8 cellular contexts compared by ENCODE assay signal in the genomic region with DNA sequence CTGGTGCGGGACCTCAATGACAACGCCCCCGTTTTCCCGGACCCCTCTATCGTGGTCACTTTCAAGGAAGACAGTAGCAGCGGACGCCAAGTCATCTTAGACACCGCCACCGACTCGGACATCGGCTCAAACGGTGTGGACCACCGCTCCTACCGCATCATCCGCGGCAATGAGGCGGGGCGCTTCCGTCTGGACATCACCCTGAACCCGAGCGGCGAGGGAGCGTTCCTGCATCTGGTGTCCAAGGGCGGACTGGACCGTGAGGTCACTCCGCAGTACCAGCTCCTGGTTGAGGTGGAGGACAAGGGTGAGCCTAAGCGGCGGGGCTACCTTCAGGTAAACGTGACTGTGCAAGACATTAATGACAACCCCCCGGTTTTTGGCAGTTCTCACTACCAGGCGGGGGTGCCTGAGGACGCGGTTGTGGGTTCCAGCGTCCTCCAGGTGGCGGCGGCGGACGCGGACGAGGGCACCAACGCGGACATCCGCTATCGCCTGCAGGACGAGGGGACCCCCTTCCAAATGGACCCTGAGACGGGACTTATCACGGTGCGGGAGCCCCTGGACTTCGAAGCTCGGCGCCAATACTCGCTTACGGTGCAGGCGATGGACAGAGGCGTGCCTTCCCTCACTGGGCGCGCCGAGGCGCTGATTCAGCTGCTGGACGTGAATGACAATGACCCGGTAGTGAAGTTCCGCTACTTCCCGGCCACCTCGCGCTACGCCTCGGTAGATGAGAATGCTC. TPM values are rescaled to one million over a fixed set of nuclear protein-coding genes. Genes with fewer than 3 reads are reported as not detected.
DNase-seq lines count a peak whose midpoint lies in the region; ATAC-seq and TF ChIP-seq lines count a peak whose summit lies in the region.

No MANE protein-coding gene starts in this region.

- peak; percentile 22 to 28 (median 24) for TF ChIP-seq CTCF in esophagus muscularis mucosa (IDR thresholded peaks at IDR 0.05)

- no CpG with 5 or more reads among the region's 67 CpGs for WGBS in esophagus muscularis mucosa

- peak overlapping the region; percentile 59 for H3K9ac ChIP-seq in NT2/D1 (ENCODE audit: insufficient read length, low read depth)

- intact Hi-C loops in esophagus muscularis mucosa (cut with DNase I): loop anchor here (10.0 kb wide), 2 partner anchors 78 to 1288 kb away; no protein-coding TSS in a partner anchor

- H3K27ac ChIP-seq in esophagus muscularis mucosa (replicated peaks in 1 of 4): peak overlapping the region; percentile 86 to 95 (median 91)

- H3K4me1 ChIP-seq in NT2/D1 (ENCODE audit: insufficient read depth, insufficient read length): no peaks in the 10 kb centered on the region
- peaks cover 28 to 64% (median 60%) of the 10 kb centered on the region in 4 donors for H3K4me1 ChIP-seq in esophagus muscularis mucosa

- no peak for TF ChIP-seq EP300 in esophagus muscularis mucosa (IDR thresholded peaks at IDR 0.05)

- DNase-seq in DMS79 treated with DMSO at 0.1 percent for 48 hours (lab: John Stamatoyannopoulos, UW) (peak; percentile 4), DMS79 (lab: John Stamatoyannopoulos, UW) (no peak), NT2/D1 (ENCODE audit: low read depth, low spot score) (no peak), esophagus muscularis mucosa (ENCODE audit: extremely low spot score) (no peak), myocyte (ENCODE audit: low read depth) (peak; percentile 55), dedifferentiated amniotic fluid mesenchymal stem cell (ENCODE audit: extremely low spot score) (no peak)

- TF ChIP-seq POLR2A in esophagus muscularis mucosa (IDR thresholded peaks at IDR 0.05; ENCODE audit: low read depth): no peak

- ATAC-seq in HG02870 (IDR thresholded peaks at IDR 0.05; ENCODE audit: unreplicated experiment) (no peak), HG02571 (IDR thresholded peaks at IDR 0.05; ENCODE audit: unreplicated experiment) (no peak)

- H3K4me3 ChIP-seq in NT2/D1 (ENCODE audit: insufficient read length, low read depth): peak overlapping the region; percentile 51
- peak overlapping the region; percentile 62 to 85 (median 78) for H3K4me3 ChIP-seq in esophagus muscularis mucosa

- H3K36me3 ChIP-seq in NT2/D1 (ENCODE audit: insufficient read depth, insufficient read length, low read length) (no peaks in the 10 kb centered on the region), esophagus muscularis mucosa (no peaks in the 10 kb centered on the region)

- peaks cover 31% of the 10 kb centered on the region for H3K27me3 ChIP-seq in NT2/D1 (ENCODE audit: insufficient read depth, insufficient read length)
- no peaks in the 10 kb centered on the region for H3K27me3 ChIP-seq in esophagus muscularis mucosa

- H3K9me3 ChIP-seq in NT2/D1 (ENCODE audit: insufficient read depth, low read length) (no peaks in the 10 kb centered on the region), esophagus muscularis mucosa (no peaks in the 10 kb centered on the region)

RNA-seq across cellular contexts. Expression of gene FAT4, which starts 2.2 kb away (rescaled TPM):
- total RNA-seq in esophagus muscularis mucosa (10 to 100 TPM; 44.0 to 60.9 (median 49.7) TPM), myocyte (9.7 and 14.3 TPM in 2 replicates)
- polyA plus RNA-seq in myocyte (2012): 3.1 TPM

Comparison
In these comparisons a context has a peak if more than half of its experiments do, and no peak if none do; other contexts are left out.
1. DNase-seq: peak in DMS79 treated with DMSO at 0.1 percent for 48 hours (single experiment) and myocyte (single experiment); none in DMS79 (single experiment), NT2/D1 (single experiment), esophagus muscularis mucosa (single experiment) and dedifferentiated amniotic fluid mesenchymal stem cell (single experiment).